In the genomic region with DNA sequence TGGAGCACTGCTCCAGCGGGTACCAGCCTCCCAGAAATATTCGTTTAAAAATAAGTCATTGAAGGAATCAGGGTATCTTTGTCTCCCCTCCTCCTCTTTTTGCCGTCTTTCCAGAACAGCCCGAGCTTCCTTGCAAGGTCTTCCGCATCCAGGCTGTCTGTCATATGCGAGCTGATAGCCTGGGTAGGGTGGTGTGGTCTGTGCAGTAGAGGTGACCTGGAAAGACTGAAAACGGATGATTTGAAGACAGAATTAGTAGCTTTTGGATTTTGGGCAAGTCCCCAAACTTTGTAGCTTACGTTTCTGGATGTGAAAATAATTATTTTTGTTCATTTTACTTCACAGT, we compare ENCODE assay signal across 8 cellular contexts. TPM values are rescaled to one million over a fixed set of nuclear protein-coding genes. Genes with fewer than 3 reads are reported as not detected.
DNase-seq lines count a peak whose midpoint lies in the region; ATAC-seq and TF ChIP-seq lines count a peak whose summit lies in the region.

No MANE protein-coding gene starts in this region.

- H3K79me1 ChIP-seq in mesenchymal stem cell (replicated peaks; ENCODE audit: low read length, poor library complexity, severe bottlenecking), result peaks cover 17% of the 10 kb centered on the region

- H3K27ac Mint-ChIP-seq in activated naive CD4-positive, alpha-beta T cell treated with anti-CD3 and anti-CD28 coated beads, Interleukin-2, amount 10 ng/mL, durations not matched to agents 7 days and 5 days, result peak overlapping the region; percentile 96
- peak overlapping the region; percentile 73 for H3K27ac Mint-ChIP-seq in MCF 10A (ENCODE audit: low read depth, unreplicated experiment)

- peak overlapping the region; percentile 74 for H4K8ac ChIP-seq in mesenchymal stem cell (ENCODE audit: low read length)

- no peak for DNase-seq in activated naive CD4-positive, alpha-beta T cell treated with anti-CD3 and anti-CD28 coated beads, Interleukin-2, amount 10 ng/mL, durations not matched to agents 7 days and 5 days
- no peak for DNase-seq in activated naive CD4-positive, alpha-beta T cell treated with anti-CD3 and anti-CD28 coated beads, Interleukin-2, amount 50 U/mL, for 16 hours
- DNase-seq in MCF 10A (ENCODE audit: unreplicated experiment) (no peak), mesenchymal stem cell (no peak)

- peaks cover 13% of the 10 kb centered on the region; the same call in 1 of the 2 replicates for H3K79me2 ChIP-seq in Loucy (ENCODE audit: insufficient read depth, low read length)

- POLR2A ChIA-PET in MCF 10A (lab: Yijun Ruan, JAX), result interaction anchor here (0.6 to 2.6 kb wide), 11 partner anchors 9 to 1098 kb away, joined by 3 to 21 read pairs (median 3); a partner anchor contains a TSS

- H2BK5ac ChIP-seq in mesenchymal stem cell (ENCODE audit: low read depth, low read length, poor library complexity, severe bottlenecking), result no peak overlapping the region

- H3K4ac ChIP-seq in mesenchymal stem cell (ENCODE audit: low read depth in 1 of 2, low read length in 2 of 2), result peak overlapping the region in 1 of 2 experiments; percentile 79

- H3K4me3 ChIP-seq in Loucy (ENCODE audit: low read length, poor library complexity, severe bottlenecking) (peak overlapping the region; percentile 91), mesenchymal stem cell (ENCODE audit: insufficient read depth in 1 of 2, low read depth in 1 of 2, low read length in 2 of 2) (peak overlapping the region; percentile 78 to 100)

- H2BK120ac ChIP-seq in mesenchymal stem cell (ENCODE audit: low read depth, low read length), result no peak overlapping the region

- no peak for TF ChIP-seq CTCF in Loucy (conservative IDR thresholded peaks at IDR 0.05; ENCODE audit: low read length)
- TF ChIP-seq CTCF in MCF 10A (IDR thresholded peaks at IDR 0.05; ENCODE audit: unreplicated experiment), result no peak

- no peak overlapping the region for H3K27ac ChIP-seq in mesenchymal stem cell (ENCODE audit: low read length, poor library complexity, severe bottlenecking)

- H3K36me3 Mint-ChIP-seq in activated naive CD4-positive, alpha-beta T cell treated with anti-CD3 and anti-CD28 coated beads, Interleukin-2, amount 10 ng/mL, durations not matched to agents 7 days and 5 days, result no peaks in the 10 kb centered on the region
- H3K36me3 Mint-ChIP-seq in MCF 10A (ENCODE audit: insufficient read depth, unreplicated experiment), result no peaks in the 10 kb centered on the region

- peaks cover 23% of the 10 kb centered on the region for H3K4me1 Mint-ChIP-seq in activated naive CD4-positive, alpha-beta T cell treated with anti-CD3 and anti-CD28 coated beads, Interleukin-2, amount 10 ng/mL, durations not matched to agents 7 days and 5 days
- no peaks in the 10 kb centered on the region for H3K4me1 Mint-ChIP-seq in MCF 10A (ENCODE audit: insufficient read depth, unreplicated experiment)

- H3K9me3 Mint-ChIP-seq in activated naive CD4-positive, alpha-beta T cell treated with anti-CD3 and anti-CD28 coated beads, Interleukin-2, amount 10 ng/mL, durations not matched to agents 7 days and 5 days, result no peaks in the 10 kb centered on the region
- no peaks in the 10 kb centered on the region for H3K9me3 Mint-ChIP-seq in MCF 10A (ENCODE audit: unreplicated experiment)

- no peak overlapping the region for H4K91ac ChIP-seq in mesenchymal stem cell (ENCODE audit: low read length)

- no peaks in the 10 kb centered on the region for H3F3A ChIP-seq in Loucy (ENCODE audit: low read depth)

- H2AK5ac ChIP-seq in mesenchymal stem cell (ENCODE audit: low read length, severe bottlenecking), result no peak overlapping the region

- ATAC-seq in HG02852 (IDR thresholded peaks at IDR 0.05; ENCODE audit: unreplicated experiment) (no peak), GM18520 (IDR thresholded peaks at IDR 0.05; ENCODE audit: unreplicated experiment) (no peak), HG03521 (IDR thresholded peaks at IDR 0.05; ENCODE audit: unreplicated experiment) (no peak)

- CTCF ChIA-PET in activated naive CD4-positive, alpha-beta T cell treated with anti-CD3 and anti-CD28 coated beads, Interleukin-2, amount 10 ng/mL, durations not matched to agents 7 days and 5 days (lab: Charles Lee), result interaction anchor here (1.4 to 3.1 kb wide), 2 partner anchors 12 to 352 kb away, joined by 3 to 16 read pairs; no protein-coding TSS in a partner anchor
- CTCF ChIA-PET in MCF 10A (lab: Yijun Ruan, JAX), result interaction anchor here (0.7 to 4.0 kb wide), 3 partner anchors 8 to 390 kb away, joined by 3 to 29 read pairs (median 3); no protein-coding TSS in a partner anchor

- H3K9ac ChIP-seq in Loucy (ENCODE audit: low read depth, low read length, poor library complexity, severe bottlenecking) (peak overlapping the region; percentile 66), mesenchymal stem cell (ENCODE audit: low read length) (peak overlapping the region; percentile 96)

- H3K36me3 ChIP-seq in Loucy (ENCODE audit: insufficient read depth, low read length) (no peaks in the 10 kb centered on the region), mesenchymal stem cell (ENCODE audit: control insufficient read depth in 1 of 2, insufficient read depth in 2 of 2, low read depth in 1 of 2, low read length in 2 of 2) (no peaks in the 10 kb centered on the region)

- no peak overlapping the region for H2BK15ac ChIP-seq in mesenchymal stem cell (ENCODE audit: low read depth, poor library complexity, severe bottlenecking)

- H3K23ac ChIP-seq in mesenchymal stem cell (ENCODE audit: low read length in 2 of 2), result no peak overlapping the region

- no peaks in the 10 kb centered on the region for H3K9me3 ChIP-seq in Loucy (ENCODE audit: insufficient read depth, low read depth, low read length)
- H3K9me3 ChIP-seq in mesenchymal stem cell (ENCODE audit: control insufficient read depth, low read length), result no peaks in the 10 kb centered on the region

- H3K4me1 ChIP-seq in Loucy (ENCODE audit: insufficient read depth, low read length, poor library complexity, severe bottlenecking), result peaks cover 26% of the 10 kb centered on the region
- peaks cover 1% of the 10 kb centered on the region for H3K4me1 ChIP-seq in mesenchymal stem cell (ENCODE audit: control insufficient read depth, insufficient read depth, low read depth, low read length)

- no peaks in the 10 kb centered on the region for H3K9me2 ChIP-seq in Loucy (replicated peaks; ENCODE audit: low read depth, low read length)

- peak overlapping the region; percentile 91 for H2AFZ ChIP-seq in Loucy (ENCODE audit: low read length)
- H2AFZ ChIP-seq in mesenchymal stem cell (ENCODE audit: low read depth, low read length), result peak overlapping the region; percentile 72

- no peak overlapping the region for H3K18ac ChIP-seq in mesenchymal stem cell (ENCODE audit: low read depth in 1 of 2, low read length in 2 of 2)

- H3K14ac ChIP-seq in mesenchymal stem cell (ENCODE audit: low read length in 2 of 2), result no peak overlapping the region

- peak overlapping the region; percentile 95 for H3K4me3 Mint-ChIP-seq in activated naive CD4-positive, alpha-beta T cell treated with anti-CD3 and anti-CD28 coated beads, Interleukin-2, amount 10 ng/mL, durations not matched to agents 7 days and 5 days
- peak overlapping the region; percentile 96 for H3K4me3 Mint-ChIP-seq in MCF 10A (ENCODE audit: unreplicated experiment)

- H2BK12ac ChIP-seq in mesenchymal stem cell (ENCODE audit: low read length in 2 of 2), result no peak overlapping the region

- 12% methylated on average over 6 of the region's 8 CpGs for WGBS in mesenchymal stem cell

- H3K4me2 ChIP-seq in Loucy (ENCODE audit: low read depth, low read length, poor library complexity, severe bottlenecking) (peak overlapping the region; percentile 92), mesenchymal stem cell (ENCODE audit: low read length, poor library complexity, severe bottlenecking) (peak overlapping the region; percentile 96)

- no peaks in the 10 kb centered on the region for H3K27me3 Mint-ChIP-seq in activated naive CD4-positive, alpha-beta T cell treated with anti-CD3 and anti-CD28 coated beads, Interleukin-2, amount 10 ng/mL, durations not matched to agents 7 days and 5 days
- H3K27me3 Mint-ChIP-seq in MCF 10A (ENCODE audit: insufficient read depth, unreplicated experiment), result peaks cover 2% of the 10 kb centered on the region

- BruUV-seq in MCF 10A (replicated peaks; lab: Mats Ljungman, UMichigan), result TSS peak; percentile 61

- no peaks in the 10 kb centered on the region for H4K20me1 ChIP-seq in Loucy (ENCODE audit: insufficient read depth, low read length, poor library complexity, severe bottlenecking)

- intact Hi-C loops in MCF 10A (cut with micrococcal nuclease), result loop anchor here (10.0 kb wide), 1 partner anchor 398 kb away; a partner anchor contains a TSS

- H3K27me3 ChIP-seq in Loucy (ENCODE audit: insufficient read depth, low read length, poor library complexity, severe bottlenecking) (no peaks in the 10 kb centered on the region), mesenchymal stem cell (ENCODE audit: control insufficient read depth in 1 of 2, insufficient read depth in 1 of 2, low read length in 2 of 2) (no peaks in the 10 kb centered on the region)

RNA-seq across cellular contexts. Expression of a gene that starts 0.5 kb away (rescaled TPM):
- 15.2 and 22.4 TPM in 2 replicates for total RNA-seq in MCF 10A (2022)
- 8.1 TPM for polyA plus RNA-seq in mesenchymal stem cell (2013, experiment 1 of 2)
- 8.4 TPM for polyA plus RNA-seq in mesenchymal stem cell (2013, experiment 2 of 2)

RNA-seq across cellular contexts. Expression of a gene that starts 6.4 kb away (rescaled TPM):
- total RNA-seq in MCF 10A (2022), result not detected in 2 replicates
- not detected for polyA plus RNA-seq in mesenchymal stem cell (2013, experiment 1 of 2)
- not detected for polyA plus RNA-seq in mesenchymal stem cell (2013, experiment 2 of 2)
